9 cellular contexts compared by ENCODE assay signal in genomic region chr1:12539705-12540579, GRCh38.
A peak's percentile ranks its signal among the peaks of the same experiment; 100 is the strongest.
DNase-seq lines count a peak whose midpoint lies in the region; ATAC-seq and TF ChIP-seq lines count a peak whose summit lies in the region.
"Had no signal": no experiment of that assay in that cellular context is flagged by ENCODE, and none has a peak within 500 bp of the region (broad histone marks: within the 10 kb centered on the region; RNA-seq: fewer than 3 reads in every experiment).

No MANE protein-coding gene starts in this region.

- H3K27ac Mint-ChIP-seq in stimulated activated memory B cell treated with anti-CD40 and anti-IgM and Interleukin-4, amounts not matched to agents 10 μg/mL and 1 μg/mL and 100 μg/mL, for 72 hours: no peak overlapping the region
- H3K27ac Mint-ChIP-seq: IgD-negative memory B cell had no signal

- peaks cover 19% of the 10 kb centered on the region for H3K9me3 Mint-ChIP-seq in stimulated activated memory B cell treated with anti-CD40 and anti-IgM and Interleukin-4, amounts not matched to agents 10 μg/mL and 1 μg/mL and 100 μg/mL, for 72 hours

- no peak overlapping the region for H3K4me3 Mint-ChIP-seq in stimulated activated memory B cell treated with anti-CD40 and anti-IgM and Interleukin-4, amounts not matched to agents 10 μg/mL and 1 μg/mL and 100 μg/mL, for 72 hours
- H3K4me3 Mint-ChIP-seq: IgD-negative memory B cell had no signal

- H3K36me3 Mint-ChIP-seq in stimulated activated memory B cell treated with anti-CD40 and anti-IgM and Interleukin-4, amounts not matched to agents 10 μg/mL and 1 μg/mL and 100 μg/mL, for 72 hours: peaks cover 24% of the 10 kb centered on the region

- H3K4me3 ChIP-seq in coronary artery: peak overlapping the region; percentile 38

- H3K27ac ChIP-seq in coronary artery: peak overlapping the region; percentile 86 to 90

- ATAC-seq in left colon: peak; percentile 12
- ATAC-seq in stimulated activated memory B cell treated with anti-CD40 and anti-IgM and Interleukin-4, amounts not matched to agents 10 μg/mL and 1 μg/mL and 100 μg/mL, for 72 hours: peak; percentile 16

- peaks cover 11% of the 10 kb centered on the region for H3K27me3 Mint-ChIP-seq in stimulated activated memory B cell treated with anti-CD40 and anti-IgM and Interleukin-4, amounts not matched to agents 10 μg/mL and 1 μg/mL and 100 μg/mL, for 72 hours

- no peak for TF ChIP-seq CTCF in coronary artery (IDR thresholded peaks at IDR 0.05)

- CTCF ChIA-PET in HEK293T (lab: Yijun Ruan, JAX): interaction anchor here (1.4 kb wide), 1 partner anchor 10 kb away, joined by 3 read pairs; no protein-coding TSS in a partner anchor

- POLR2A ChIA-PET in HEK293T (lab: Yijun Ruan, JAX): interaction anchor here (0.6 to 2.8 kb wide), 4 partner anchors 11 to 101 kb away, joined by 3 to 12 read pairs (median 4); partner anchors contain the start of gene DHRS3

- intact Hi-C loops in left colon (cut with DNase I, micrococcal nuclease): loop anchor here in 1 of 2 donors (10.0 kb wide), 1 partner anchor 55 kb away; no protein-coding TSS in a partner anchor

- DNase-seq in HEK293T (ENCODE audit: extremely low spot score) (peak; percentile 72), coronary artery (ENCODE audit: low spot score) (peak; percentile 98), left colon (peak; percentile 41 to 76), GM19238 (ENCODE audit: insufficient read length, low spot score) (no peak), NCI-H2196 (lab: John Stamatoyannopoulos, UW; ENCODE audit: unreplicated experiment) (no peak), NCI-H1105 (lab: John Stamatoyannopoulos, UW) (no peak), SKM-1 (lab: John Stamatoyannopoulos, UW; ENCODE audit: unreplicated experiment) (no peak)

- no peaks in the 10 kb centered on the region for H3K4me1 Mint-ChIP-seq in stimulated activated memory B cell treated with anti-CD40 and anti-IgM and Interleukin-4, amounts not matched to agents 10 μg/mL and 1 μg/mL and 100 μg/mL, for 72 hours
- H3K4me1 Mint-ChIP-seq: IgD-negative memory B cell had no signal

TF ChIP-seq in HEK293T, 16 proteins besides CTCF, POLR2A, EP300 and RAD21:
- TF ChIP-seq TARDBP (IDR thresholded peaks at IDR 0.05): no peak
- TF ChIP-seq ELF4 (IDR thresholded peaks at IDR 0.05): no peak
- peak; percentile 81; the same call in 1 of the 2 replicates for TF ChIP-seq FOXM1 (IDR thresholded peaks at IDR 0.05; ENCODE audit: borderline replicate concordance)
- no peak for TF ChIP-seq ZNF384 (IDR thresholded peaks at IDR 0.05)
- peak; percentile 98 for TF ChIP-seq PKNOX1 (IDR thresholded peaks at IDR 0.05)
- no peak for TF ChIP-seq SUZ12 (IDR thresholded peaks at IDR 0.05)
- TF ChIP-seq CTBP1 (IDR thresholded peaks at IDR 0.05; ENCODE audit: borderline replicate concordance): peak; percentile 92
- 0 out of 2 replicates have a peak, but pooled peaks have one; percentile 27 for TF ChIP-seq ARNT (IDR thresholded peaks at IDR 0.05)

Comparison
In these comparisons a context has a peak if more than half of its experiments do, and no peak if none do; other contexts are left out.
1. DNase-seq: peak in HEK293T (single experiment), coronary artery (single experiment) and left colon (2 of 2); none in GM19238 (single experiment), NCI-H2196 (single experiment), NCI-H1105 (single experiment) and SKM-1 (single experiment).